Comparison of ENCODE assay signal across 14 cellular contexts in genomic region chr5:67002832-67003231, GRCh38.
A peak's percentile ranks its signal among the peaks of the same experiment; 100 is the strongest.
DNase-seq lines count a peak whose midpoint lies in the region; ATAC-seq, FAIRE-seq and TF ChIP-seq lines count a peak whose summit lies in the region.
"Had no signal": no experiment of that assay in that cellular context is flagged by ENCODE, and none has a peak within 500 bp of the region (broad histone marks: within the 10 kb centered on the region; RNA-seq: fewer than 3 reads in every experiment).

No MANE protein-coding gene starts in this region.

- intact Hi-C loops in left lung (cut with DNase I), result no loop called here

- no peak overlapping the region for H3K4me2 ChIP-seq in GM23248 (ENCODE audit: unreplicated experiment)

- H3K4me3 ChIP-seq in GM23248 (peak overlapping the region; percentile 83; the same call in 1 of the 2 replicates), adipocyte (ENCODE audit: low read length) (peak overlapping the region; percentile 87), left lung (no peak overlapping the region), subcutaneous abdominal adipose tissue (ENCODE audit: low read depth in 1 of 5, low read length in 5 of 5) (no peak overlapping the region)

- H3K9ac ChIP-seq in GM23248 (no peak overlapping the region), adipocyte (ENCODE audit: low read length) (peak overlapping the region; percentile 95), subcutaneous abdominal adipose tissue (ENCODE audit: low read length in 5 of 5) (no peak overlapping the region)

- no peaks in the 10 kb centered on the region for H4K20me1 ChIP-seq in GM23248 (ENCODE audit: insufficient read depth)

- in situ Hi-C loops in GM23248 (cut with MboI), result no loop called here

- H2AFZ ChIP-seq in GM23248, result peak overlapping the region; percentile 96; the same call in 1 of the 2 replicates

- no peaks in the 10 kb centered on the region for H3K9me2 ChIP-seq in GM23248 (ENCODE audit: insufficient read depth)

- FAIRE-seq in GM19239 (lab: Jason Lieb, UNC), result no peak

- peaks cover 23% of the 10 kb centered on the region for H3F3A ChIP-seq in GM23248 (ENCODE audit: insufficient read depth)

- H3K9me3 ChIP-seq in GM23248 (ENCODE audit: low read depth), result no peaks in the 10 kb centered on the region
- H3K9me3 ChIP-seq in adipocyte (ENCODE audit: control insufficient read depth, low read length), result no peaks in the 10 kb centered on the region
- no peaks in the 10 kb centered on the region for H3K9me3 ChIP-seq in left lung
- no peaks in the 10 kb centered on the region for H3K9me3 ChIP-seq in subcutaneous abdominal adipose tissue (ENCODE audit: control insufficient read depth in 5 of 5, low read length in 5 of 5)

- TF ChIP-seq CTCF in left lung (IDR thresholded peaks at IDR 0.05), result no peak

- no peaks in the 10 kb centered on the region for H3K36me3 ChIP-seq in GM23248 (ENCODE audit: low read depth)
- no peaks in the 10 kb centered on the region for H3K36me3 ChIP-seq in adipocyte (ENCODE audit: control insufficient read depth, insufficient read depth, low read length, severe bottlenecking)
- H3K36me3 ChIP-seq in left lung, result no peaks in the 10 kb centered on the region
- no peaks in the 10 kb centered on the region for H3K36me3 ChIP-seq in subcutaneous abdominal adipose tissue (ENCODE audit: control insufficient read depth in 5 of 5, insufficient read depth in 5 of 5, low read length in 5 of 5)

- H3K27me3 ChIP-seq in GM23248 (replicated peaks; ENCODE audit: insufficient read depth) (no peaks in the 10 kb centered on the region), adipocyte (replicated peaks; ENCODE audit: control insufficient read depth, insufficient read depth, low read length) (no peaks in the 10 kb centered on the region), left lung (no peaks in the 10 kb centered on the region), subcutaneous abdominal adipose tissue (ENCODE audit: control insufficient read depth in 5 of 5, insufficient read depth in 4 of 5, low read length in 5 of 5) (no peaks in the 10 kb centered on the region)

- WGBS in GM23248 (ENCODE audit: low coverage in 1 of 2, low lambda C conversion rate in 2 of 2, missing lambda C conversion rate in 2 of 2), 2 experiments, result 3 to 7% methylated on average over 2 of the region's 2 CpGs

- DNase-seq in GM23248 (peak; percentile 16), adipocyte (ENCODE audit: low read depth) (peak; percentile 38), left lung (no peak), cerebellar cortex (ENCODE audit: low spot score) (no peak), GM19239 (ENCODE audit: insufficient read length, low spot score) (no peak)
- DNase-seq: activated effector memory CD4-positive, alpha-beta T cell treated with anti-CD3 and anti-CD28 coated beads, Interleukin-2, amount 50 U/mL, for 16 hours; Calu3; kidney glomerular epithelial cell; MM.1S; NCI-H2227 treated with DMSO at 0.1 percent for 48 hours; stimulated activated CD4-positive, alpha-beta T cell treated with anti-CD3 and anti-CD28 coated beads, Interleukin-2, amount 100 ng/mL, for 24 hours had no signal

- H3K27ac ChIP-seq in GM23248, result no peak overlapping the region
- H3K27ac ChIP-seq in left lung, result peak overlapping the region; percentile 3 to 85
- H3K27ac ChIP-seq in subcutaneous abdominal adipose tissue (ENCODE audit: low read depth, low read length), result peak overlapping the region; percentile 90

- peaks cover 23% of the 10 kb centered on the region for H3K79me2 ChIP-seq in GM23248 (ENCODE audit: insufficient read depth)

- peaks cover 15% of the 10 kb centered on the region for H3K4me1 ChIP-seq in GM23248 (ENCODE audit: insufficient read depth)
- peaks cover 43% of the 10 kb centered on the region for H3K4me1 ChIP-seq in adipocyte (ENCODE audit: control insufficient read depth, insufficient read depth, low read length)
- H3K4me1 ChIP-seq in left lung, result peaks cover 7 to 22% of the 10 kb centered on the region in 2 donors
- H3K4me1 ChIP-seq in subcutaneous abdominal adipose tissue (ENCODE audit: control insufficient read depth in 5 of 5, insufficient read depth in 5 of 5, low read length in 5 of 5), result peaks cover 0 to 60% (median 49%) of the 10 kb centered on the region in 5 donors

- ATAC-seq in left lung (no peak), HG02642 (IDR thresholded peaks at IDR 0.05; ENCODE audit: poor library complexity, unreplicated experiment) (no peak)
- ATAC-seq: stimulated activated effector memory CD8-positive, alpha-beta T cell treated with anti-CD3 and anti-CD28 coated beads, Interleukin-12 subunit alpha, Interleukin-12 subunit beta, amount 100 ng/mL, for 72 hours had no signal

Comparison
In these comparisons a context has a peak if more than half of its experiments do, and no peak if none do; other contexts are left out.
1. DNase-seq: peak in GM23248 (single experiment) and adipocyte (single experiment); none in left lung (0 of 2), cerebellar cortex (single experiment) and GM19239 (single experiment).
2. H3K4me3 ChIP-seq: peak in GM23248 (single experiment) and adipocyte (single experiment); none in left lung (0 of 2) and subcutaneous abdominal adipose tissue (0 of 5).